ENCODE assay signal across 1 cellular context in the genomic region with DNA sequence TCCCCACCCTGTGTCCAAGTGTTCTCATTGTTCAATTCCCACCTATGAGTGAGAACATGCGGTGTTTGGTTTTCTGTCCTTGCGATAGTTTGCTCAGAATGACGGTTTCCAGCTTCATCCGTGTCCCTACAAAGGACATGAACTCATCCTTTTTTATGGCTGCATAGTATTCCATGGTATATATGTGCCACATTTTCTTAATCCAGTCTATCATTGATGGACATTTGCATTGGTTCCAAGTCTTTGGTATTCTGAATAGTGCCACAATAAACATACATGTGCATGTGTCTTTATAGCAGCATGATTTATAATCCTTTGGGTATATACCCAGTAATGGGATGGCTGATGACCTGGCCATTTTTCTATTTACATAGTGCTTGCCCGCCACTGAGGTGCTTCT.
TF ChIP-seq lines count a peak whose summit lies in the region.

No MANE protein-coding gene starts in this region.

TF ChIP-seq in HEK293, 187 proteins besides CTCF, POLR2A, EP300 and RAD21:
- 0 out of 2 replicates have a peak, but pooled peaks have one; percentile 63 for TF ChIP-seq ZNF580 (tag by site-specific recombination; IDR thresholded peaks at IDR 0.05)
- TF ChIP-seq ZNF146 (tag by site-specific recombination; IDR thresholded peaks at IDR 0.05) = peak; percentile 97
